In genomic region chr16:4426722-4427372, GRCh38 we compare ENCODE assay signal across 9 cellular contexts. TPM values are rescaled to one million over a fixed set of nuclear protein-coding genes. Genes with fewer than 3 reads are reported as not detected.
DNase-seq lines count a peak whose midpoint lies in the region; ATAC-seq and TF ChIP-seq lines count a peak whose summit lies in the region.
"Had no signal": no experiment of that assay in that cellular context is flagged by ENCODE, and none has a peak within 500 bp of the region (broad histone marks: within the 10 kb centered on the region; RNA-seq: fewer than 3 reads in every experiment).

No MANE protein-coding gene starts in this region.

- H3K27ac Mint-ChIP-seq in dendritic cell treated with granulocyte-macrophage colony-stimulating factor and Interleukin-4, amounts not matched to agents 40 ng/mL and 50 ng/mL, for 4 days: peak overlapping the region; percentile 99
- H3K27ac Mint-ChIP-seq in natural killer cell treated with Interleukin-12 subunit alpha and Interleukin-12 subunit beta and Interleukin-15 and Interleukin-18, amount 100 ng/mL, for 72 hours: peak overlapping the region; percentile 98 to 99

- H3K9ac ChIP-seq in BLaER1: peak overlapping the region; percentile 87

- DNase-seq in LNCaP clone FGC (ENCODE audit: low read depth) (no peak), NCI-H774 (lab: John Stamatoyannopoulos, UW) (no peak), SKM-1 treated with dmso at 0.1 percent for 144 hours (lab: John Stamatoyannopoulos, UW; ENCODE audit: unreplicated experiment) (no peak)
- DNase-seq in natural killer cell treated with Interleukin-12 subunit alpha and Interleukin-12 subunit beta and Interleukin-15 and Interleukin-18, amount 100 ng/mL, for 72 hours (ENCODE audit: low spot score): no peak
- DNase-seq: activated effector memory CD4-positive, alpha-beta T cell treated with Interleukin-2 at 50 U/mL for 16 hours had no signal

- H3K27me3 Mint-ChIP-seq in dendritic cell treated with granulocyte-macrophage colony-stimulating factor and Interleukin-4, amounts not matched to agents 40 ng/mL and 50 ng/mL, for 4 days: no peaks in the 10 kb centered on the region
- H3K27me3 Mint-ChIP-seq in natural killer cell treated with Interleukin-12 subunit alpha and Interleukin-12 subunit beta and Interleukin-15 and Interleukin-18, amount 100 ng/mL, for 72 hours: no peaks in the 10 kb centered on the region

- H3K9me3 ChIP-seq in BLaER1: no peaks in the 10 kb centered on the region

- H3K4me3 Mint-ChIP-seq in dendritic cell treated with granulocyte-macrophage colony-stimulating factor and Interleukin-4, amounts not matched to agents 40 ng/mL and 50 ng/mL, for 4 days: peak overlapping the region; percentile 98
- peak overlapping the region; percentile 93 for H3K4me3 Mint-ChIP-seq in natural killer cell treated with Interleukin-12 subunit alpha and Interleukin-12 subunit beta and Interleukin-15 and Interleukin-18, amount 100 ng/mL, for 72 hours

- peaks cover 58% of the 10 kb centered on the region; the same call in 1 of the 2 replicates for H4K20me1 ChIP-seq in BLaER1

- no peaks in the 10 kb centered on the region for H3K27me3 ChIP-seq in BLaER1

- peaks cover 21% of the 10 kb centered on the region for H3K4me1 ChIP-seq in BLaER1

- H3K9me3 Mint-ChIP-seq in dendritic cell treated with granulocyte-macrophage colony-stimulating factor and Interleukin-4, amounts not matched to agents 40 ng/mL and 50 ng/mL, for 4 days: no peaks in the 10 kb centered on the region
- no peaks in the 10 kb centered on the region for H3K9me3 Mint-ChIP-seq in natural killer cell treated with Interleukin-12 subunit alpha and Interleukin-12 subunit beta and Interleukin-15 and Interleukin-18, amount 100 ng/mL, for 72 hours

- H3K4me1 Mint-ChIP-seq in dendritic cell treated with granulocyte-macrophage colony-stimulating factor and Interleukin-4, amounts not matched to agents 40 ng/mL and 50 ng/mL, for 4 days (ENCODE audit: low read depth): peaks cover 23% of the 10 kb centered on the region
- H3K4me1 Mint-ChIP-seq in natural killer cell treated with Interleukin-12 subunit alpha and Interleukin-12 subunit beta and Interleukin-15 and Interleukin-18, amount 100 ng/mL, for 72 hours (ENCODE audit: low read depth in 2 of 2): peaks cover 26 to 30% of the 10 kb centered on the region in 2 donors

- H3K36me3 ChIP-seq in BLaER1: peaks cover 42% of the 10 kb centered on the region

- H3K36me3 Mint-ChIP-seq in dendritic cell treated with granulocyte-macrophage colony-stimulating factor and Interleukin-4, amounts not matched to agents 40 ng/mL and 50 ng/mL, for 4 days (ENCODE audit: low read depth): peaks cover 52% of the 10 kb centered on the region
- peaks cover 10% of the 10 kb centered on the region for H3K36me3 Mint-ChIP-seq in natural killer cell treated with Interleukin-12 subunit alpha and Interleukin-12 subunit beta and Interleukin-15 and Interleukin-18, amount 100 ng/mL, for 72 hours

- peak overlapping the region; percentile 93 for H3K27ac ChIP-seq in BLaER1

- H3K4me2 ChIP-seq in BLaER1: peak overlapping the region; percentile 84

- H3K4me3 ChIP-seq in BLaER1 (peak overlapping the region; percentile 89), LNCaP clone FGC (ENCODE audit: low read depth, low read length) (peak overlapping the region; percentile 84)

- TF ChIP-seq CTCF in LNCaP clone FGC (IDR thresholded peaks at IDR 0.05; ENCODE audit: control insufficient read depth, extremely low read depth, insufficient read depth): no peak

- ATAC-seq in natural killer cell treated with Interleukin-12 subunit alpha and Interleukin-12 subunit beta and Interleukin-15 and Interleukin-18, amount 100 ng/mL, for 72 hours: no peak
- no peak for ATAC-seq in GM21390 (IDR thresholded peaks at IDR 0.05; ENCODE audit: unreplicated experiment)
- no peak for ATAC-seq in HG03342 (IDR thresholded peaks at IDR 0.05; ENCODE audit: unreplicated experiment)

- intact Hi-C loops in dendritic cell treated with granulocyte-macrophage colony-stimulating factor and Interleukin-4, amounts not matched to agents 40 ng/mL and 50 ng/mL, for 4 days (cut with micrococcal nuclease): no loop called here

RNA-seq across cellular contexts. Expression of gene DNAJA3, which starts 1.2 kb away (rescaled TPM):
- 10 to 100 TPM; 55.0 to 99.8 TPM for total RNA-seq in natural killer cell treated with Interleukin-12 subunit alpha and Interleukin-12 subunit beta and Interleukin-15 and Interleukin-18, amount 100 ng/mL, for 72 hours

RNA-seq across cellular contexts. Expression of gene CORO7, which starts 10.5 kb away (rescaled TPM):
- total RNA-seq in natural killer cell treated with Interleukin-12 subunit alpha and Interleukin-12 subunit beta and Interleukin-15 and Interleukin-18, amount 100 ng/mL, for 72 hours: 100 to 1,000 TPM; 140 to 166 TPM

RNA-seq across cellular contexts. Expression of gene NMRAL1, which starts 47.6 kb away (rescaled TPM):
- 10 to 100 TPM; 40.7 to 80.9 TPM for total RNA-seq in natural killer cell treated with Interleukin-12 subunit alpha and Interleukin-12 subunit beta and Interleukin-15 and Interleukin-18, amount 100 ng/mL, for 72 hours

RNA-seq across cellular contexts. Expression of gene HMOX2, which starts 49.4 kb away (rescaled TPM):
- 100 to 1,000 TPM in 1 of 2 donors, 10 to 100 TPM in 1; 99.5 to 102 TPM for total RNA-seq in natural killer cell treated with Interleukin-12 subunit alpha and Interleukin-12 subunit beta and Interleukin-15 and Interleukin-18, amount 100 ng/mL, for 72 hours

RNA-seq across cellular contexts. Expression of gene VASN, which starts 55.2 kb away (rescaled TPM):
- total RNA-seq in natural killer cell treated with Interleukin-12 subunit alpha and Interleukin-12 subunit beta and Interleukin-15 and Interleukin-18, amount 100 ng/mL, for 72 hours: under 1 TPM in 1 of 2 donors, not detected in 1; 0.33 TPM
